Comparison of ENCODE assay signal across 8 cellular contexts in genomic region chr3:197186887-197187588, GRCh38.
DNase-seq lines count a peak whose midpoint lies in the region; ATAC-seq, FAIRE-seq and TF ChIP-seq lines count a peak whose summit lies in the region.

No MANE protein-coding gene starts in this region.

- no peaks in the 10 kb centered on the region for H3K36me3 ChIP-seq in gastrocnemius medialis

- no peak overlapping the region for H3K27ac ChIP-seq in A549
- H3K27ac ChIP-seq in gastrocnemius medialis: no peak overlapping the region

- 59% methylated on average over 1 of the region's 1 CpG for WGBS in A549 (ENCODE audit: missing lambda C conversion rate)

- TF ChIP-seq EP300 in A549 (IDR thresholded peaks at IDR 0.05): no peak

- TF ChIP-seq RAD21 in A549 (conservative IDR thresholded peaks at IDR 0.05 in 1 of 2, IDR thresholded peaks at IDR 0.05 in 1 of 2): peak; percentile 71 to 76

- peak; percentile 4 to 62 for DNase-seq in A549 (ENCODE audit: low read depth in 1 of 2, low spot score in 1 of 2)
- DNase-seq in NCI-H524 (lab: John Stamatoyannopoulos, UW): peak; percentile 72 to 81
- DNase-seq in amniotic epithelial cell (ENCODE audit: low read depth): peak; percentile 67
- DNase-seq in left ventricle myocardium superior: no peak
- DNase-seq in gastrocnemius medialis: no peak
- DNase-seq in NCI-H226: no peak

- intact Hi-C loops in left ventricle myocardium superior (cut with micrococcal nuclease): loop anchor here (10.0 kb wide), 1 partner anchor 202 kb away; no protein-coding TSS in a partner anchor
- intact Hi-C loops in gastrocnemius medialis (cut with DNase I; ENCODE audit: low total_unique reads): loop anchor here (1.0 to 5.0 kb wide), 2 partner anchors 105 to 184 kb away; no protein-coding TSS in a partner anchor

- in situ Hi-C loops in gastrocnemius medialis (cut with MboI; ENCODE audit: low sequenced_read_pairs in 4 of 4): loop anchor here in 3 of 4 donors (25.0 kb wide), 2 partner anchors 175 to 200 kb away; no protein-coding TSS in a partner anchor

- H3K9me3 ChIP-seq in A549: no peaks in the 10 kb centered on the region
- H3K9me3 ChIP-seq in gastrocnemius medialis: no peaks in the 10 kb centered on the region

- ATAC-seq in A549 (peak; percentile 62 to 88; a peak in 4 of 6 replicates), HG03354 (IDR thresholded peaks at IDR 0.05; ENCODE audit: poor library complexity, severe bottlenecking, unreplicated experiment) (peak; percentile 77), left ventricle myocardium superior (peak; percentile 68), gastrocnemius medialis (peak; percentile 53 to 59)

- peaks cover 15% of the 10 kb centered on the region for H3K4me1 ChIP-seq in A549
- peaks cover 18 to 23% of the 10 kb centered on the region in 2 donors for H3K4me1 ChIP-seq in gastrocnemius medialis

- H3K4me2 ChIP-seq in A549: no peak overlapping the region

- peak; percentile 82 for TF ChIP-seq CTCF in A549 (IDR thresholded peaks at IDR 0.05)
- TF ChIP-seq CTCF in gastrocnemius medialis (IDR thresholded peaks at IDR 0.05 in 4 of 5, conservative IDR thresholded peaks at IDR 0.05 in 1 of 5): peak; percentile 48 to 80 (median 75)

- H3K4me3 ChIP-seq in A549: no peak overlapping the region
- H3K4me3 ChIP-seq in gastrocnemius medialis: no peak overlapping the region

- CTCF ChIA-PET in A549 (lab: Yijun Ruan, JAX): interaction anchor here (0.7 to 1.9 kb wide), 20 partner anchors 10 to 311 kb away, joined by 3 to 10 read pairs (median 3); no protein-coding TSS in a partner anchor

- no peaks in the 10 kb centered on the region for H3K27me3 ChIP-seq in gastrocnemius medialis

- TF ChIP-seq POLR2A in A549 (IDR thresholded peaks at IDR 0.05; ENCODE audit: low read length): no peak
- no peak for TF ChIP-seq POLR2A in gastrocnemius medialis (IDR thresholded peaks at IDR 0.05)

- FAIRE-seq in A549 (lab: Jason Lieb, UNC): no peak
- peak; percentile 96 for FAIRE-seq in G401.6 (lab: Jason Lieb, UNC)

- POLR2A ChIA-PET in A549 (lab: Yijun Ruan, JAX): no interaction called here

TF ChIP-seq in A549, 52 proteins besides CTCF, POLR2A, EP300 and RAD21:
- TF ChIP-seq ESRRA (IDR thresholded peaks at IDR 0.05; ENCODE audit: borderline replicate concordance, low read length) (no peak), SMC3 (IDR thresholded peaks at IDR 0.05) (peak; percentile 57)

Comparison
In these comparisons a context has a peak if more than half of its experiments do, and no peak if none do; other contexts are left out.
1. DNase-seq: peak in A549 (2 of 2), NCI-H524 (2 of 2) and amniotic epithelial cell (single experiment); none in left ventricle myocardium superior (single experiment), gastrocnemius medialis (0 of 2) and NCI-H226 (single experiment).
2. Peak in every context shown above with its lines, with median percentiles within 50 percentile points of each other: ATAC-seq.